1 cellular context compared by ENCODE assay signal in the genomic region with DNA sequence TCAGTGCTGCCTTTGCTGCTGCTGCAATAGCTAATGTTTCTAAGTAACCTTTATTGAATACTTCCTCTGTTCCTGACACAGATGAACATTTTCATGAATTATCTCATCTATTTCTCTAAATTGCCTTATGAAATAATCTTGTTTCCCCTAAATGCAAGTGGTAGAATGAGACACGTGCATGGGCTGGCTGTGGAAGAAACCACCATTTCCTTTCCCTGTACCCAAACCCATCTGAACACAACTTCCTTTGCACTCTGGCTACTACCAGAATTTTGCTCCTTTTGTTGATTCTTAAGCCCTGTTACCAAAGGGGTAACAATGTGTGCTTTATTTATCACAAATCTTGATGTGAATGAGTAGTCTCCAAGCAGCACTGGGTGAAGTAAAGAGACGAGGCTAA.
TF ChIP-seq lines count a peak whose summit lies in the region.

No MANE protein-coding gene starts in this region.

TF ChIP-seq in H1, 55 proteins besides CTCF, POLR2A, EP300 and RAD21:
- TF ChIP-seq CBX8 (IDR thresholded peaks at IDR 0.05; ENCODE audit: borderline replicate concordance, low read depth, low read length) (no peak), PHF8 (conservative IDR thresholded peaks at IDR 0.05; ENCODE audit: low read depth, low read length) (no peak), TEAD4 (IDR thresholded peaks at IDR 0.05; ENCODE audit: low read depth, low read length) (no peak), YY1 (IDR thresholded peaks at IDR 0.05; ENCODE audit: low read depth, low read length) (no peak), SIRT6 (IDR thresholded peaks at IDR 0.05; ENCODE audit: low read length) (no peak)
- TF ChIP-seq, protein P1, sequence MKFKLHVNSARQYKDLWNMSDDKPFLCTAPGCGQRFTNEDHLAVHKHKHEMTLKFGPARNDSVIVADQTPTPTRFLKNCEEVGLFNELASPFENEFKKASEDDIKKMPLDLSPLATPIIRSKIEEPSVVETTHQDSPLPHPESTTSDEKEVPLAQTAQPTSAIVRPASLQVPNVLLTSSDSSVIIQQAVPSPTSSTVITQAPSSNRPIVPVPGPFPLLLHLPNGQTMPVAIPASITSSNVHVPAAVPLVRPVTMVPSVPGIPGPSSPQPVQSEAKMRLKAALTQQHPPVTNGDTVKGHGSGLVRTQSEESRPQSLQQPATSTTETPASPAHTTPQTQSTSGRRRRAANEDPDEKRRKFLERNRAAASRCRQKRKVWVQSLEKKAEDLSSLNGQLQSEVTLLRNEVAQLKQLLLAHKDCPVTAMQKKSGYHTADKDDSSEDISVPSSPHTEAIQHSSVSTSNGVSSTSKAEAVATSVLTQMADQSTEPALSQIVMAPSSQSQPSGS (IDR thresholded peaks at IDR 0.05; ENCODE audit: low read length): no peak
